In the genomic region with DNA sequence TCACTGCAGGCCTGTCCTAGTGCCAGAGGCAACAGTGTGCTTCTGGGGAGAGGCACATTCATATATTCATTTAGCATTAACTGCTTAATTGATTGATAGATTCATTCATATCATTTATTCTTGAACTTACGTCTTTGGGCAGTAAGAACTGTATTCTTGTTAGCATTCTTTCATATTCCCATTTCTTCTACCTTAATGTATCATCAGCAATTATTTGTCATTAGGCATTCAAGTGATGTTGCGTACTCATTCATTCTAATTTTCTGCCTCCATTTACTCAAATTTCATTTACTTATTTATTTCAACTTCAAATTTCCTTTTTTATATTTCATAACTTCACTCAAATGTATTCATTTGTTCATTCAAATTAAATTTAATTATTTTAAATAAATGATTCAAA, we compare ENCODE assay signal across 7 cellular contexts.
"Had no signal": no experiment of that assay in that cellular context is flagged by ENCODE, and none has a peak within 500 bp of the region (broad histone marks: within the 10 kb centered on the region; RNA-seq: fewer than 3 reads in every experiment).

No MANE protein-coding gene starts in this region.

- ATAC-seq: GM12878 had no signal

- H3K4me3 ChIP-seq: GM12878 had no signal

- DNase-seq: GDM1, GF-D8 had no signal

- FAIRE-seq: GM12878, GM12891, GM12892, GM18507, GM19239 had no signal
